Comparison of ENCODE assay signal across 12 cellular contexts in genomic region chr1:157968503-157968902, GRCh38. TPM values are rescaled to one million over a fixed set of nuclear protein-coding genes. Genes with fewer than 3 reads are reported as not detected.
DNase-seq lines count a peak whose midpoint lies in the region; ATAC-seq, FAIRE-seq and TF ChIP-seq lines count a peak whose summit lies in the region.
"Had no signal": no experiment of that assay in that cellular context is flagged by ENCODE, and none has a peak within 500 bp of the region (broad histone marks: within the 10 kb centered on the region; RNA-seq: fewer than 3 reads in every experiment).

No MANE protein-coding gene starts in this region.

- H3K4me3 ChIP-seq in Loucy (ENCODE audit: low read length, poor library complexity, severe bottlenecking) (no peak overlapping the region), ascending aorta (no peak overlapping the region), keratinocyte (ENCODE audit: control insufficient read depth in 2 of 3, extremely low read depth in 1 of 3, insufficient read depth in 2 of 3, low read depth in 1 of 3, low read length in 3 of 3) (peak overlapping the region in 2 of 3 experiments; percentile 1 to 37)
- H3K4me3 ChIP-seq: upper lobe of left lung had no signal

- H3K9me2 ChIP-seq in Loucy (replicated peaks; ENCODE audit: low read depth, low read length): no peaks in the 10 kb centered on the region

- H3K27ac ChIP-seq in ascending aorta (peak overlapping the region; percentile 32 to 55), keratinocyte (ENCODE audit: control insufficient read depth, insufficient read depth, low read length) (peak overlapping the region; percentile 95), caudate nucleus (ENCODE audit: low read depth, low read length) (no peak overlapping the region)

- peaks cover 8% of the 10 kb centered on the region for H3K4me1 ChIP-seq in Loucy (ENCODE audit: insufficient read depth, low read length, poor library complexity, severe bottlenecking)
- H3K4me1 ChIP-seq in ascending aorta: peaks cover 11 to 12% of the 10 kb centered on the region in 2 donors
- H3K4me1 ChIP-seq in keratinocyte (ENCODE audit: control insufficient read depth, extremely low read depth, insufficient read depth, low read length): peaks cover 31% of the 10 kb centered on the region

- H4K20me1 ChIP-seq in Loucy (ENCODE audit: insufficient read depth, low read length, poor library complexity, severe bottlenecking): no peaks in the 10 kb centered on the region
- no peaks in the 10 kb centered on the region for H4K20me1 ChIP-seq in keratinocyte (ENCODE audit: control insufficient read depth, extremely low read depth, insufficient read depth, low read length)

- H3K27me3 ChIP-seq in Loucy (ENCODE audit: insufficient read depth, low read length, poor library complexity, severe bottlenecking) (no peaks in the 10 kb centered on the region), ascending aorta (no peaks in the 10 kb centered on the region), keratinocyte (ENCODE audit: control insufficient read depth, extremely low read depth, insufficient read depth, low read length) (no peaks in the 10 kb centered on the region)
- H3K27me3 ChIP-seq: upper lobe of left lung had no signal

- no peaks in the 10 kb centered on the region for H3F3A ChIP-seq in Loucy (ENCODE audit: low read depth)

- H3K9me3 ChIP-seq in Loucy (ENCODE audit: insufficient read depth, low read depth, low read length): no peaks in the 10 kb centered on the region
- H3K9me3 ChIP-seq in ascending aorta: no peaks in the 10 kb centered on the region
- peaks cover 5% of the 10 kb centered on the region for H3K9me3 ChIP-seq in keratinocyte (ENCODE audit: control insufficient read depth, low read depth, low read length)
- H3K9me3 ChIP-seq: upper lobe of left lung had no signal

- in situ Hi-C loops in ACHN (cut with HindIII; ENCODE audit: low pct_ligation_motif_present, low pct_unique_long_range_greater_than_20kb, low sequenced_read_pairs): loop anchor here (25.0 kb wide), 1 partner anchor 169 kb away; a partner anchor contains a TSS

- peak; percentile 99 for FAIRE-seq in keratinocyte (lab: Jason Lieb, UNC)

- no peaks in the 10 kb centered on the region for H3K9me1 ChIP-seq in keratinocyte (ENCODE audit: control insufficient read depth, extremely low read depth, insufficient read depth, low read length)

- H3K79me2 ChIP-seq in Loucy (ENCODE audit: insufficient read depth, low read length) (no peaks in the 10 kb centered on the region), keratinocyte (ENCODE audit: control insufficient read depth, insufficient read depth, low read length) (no peaks in the 10 kb centered on the region)

- dilution Hi-C loops in keratinocyte (cut with MboI; ENCODE audit: extremely low pct_ligation_motif_present, low sequenced_read_pairs): loop anchor here (25.0 kb wide), 1 partner anchor 144 kb away; no protein-coding TSS in a partner anchor

- H2AFZ ChIP-seq in Loucy (ENCODE audit: low read length) (peak overlapping the region; percentile 32; the same call in 1 of the 2 replicates), keratinocyte (ENCODE audit: control insufficient read depth, low read length) (peak overlapping the region; percentile 91)

- H3K36me3 ChIP-seq in Loucy (ENCODE audit: insufficient read depth, low read length): no peaks in the 10 kb centered on the region
- H3K36me3 ChIP-seq in ascending aorta: no peaks in the 10 kb centered on the region
- H3K36me3 ChIP-seq in keratinocyte (ENCODE audit: control insufficient read depth in 2 of 2, extremely low read depth in 1 of 2, insufficient read depth in 2 of 2, low read length in 2 of 2): no peaks in the 10 kb centered on the region
- H3K36me3 ChIP-seq: upper lobe of left lung had no signal

- intact Hi-C loops in ascending aorta (cut with DNase I): loop anchor here (2.0 to 10.0 kb wide), 3 partner anchors 24 to 1096 kb away; partner anchors contain the start of gene KIRREL1

- H3K4me2 ChIP-seq in Loucy (ENCODE audit: low read depth, low read length, poor library complexity, severe bottlenecking) (no peak overlapping the region), keratinocyte (ENCODE audit: control insufficient read depth, extremely low read depth, insufficient read depth, low read depth, low read length) (peak overlapping the region; percentile 93)

- ATAC-seq in HG03571 (IDR thresholded peaks at IDR 0.05; ENCODE audit: unreplicated experiment): no peak

- no peak overlapping the region for H3K9ac ChIP-seq in Loucy (ENCODE audit: low read depth, low read length, poor library complexity, severe bottlenecking)
- H3K9ac ChIP-seq in keratinocyte (ENCODE audit: control insufficient read depth, extremely low read depth, insufficient read depth, low read length): peak overlapping the region; percentile 72

- DNase-seq in ACHN (peak; percentile 45), ascending aorta (ENCODE audit: low spot score in 2 of 2) (peak in 1 of 2 donors; percentile 73), keratinocyte (ENCODE audit: low read depth, low spot score) (peak; percentile 90), KG1 (lab: John Stamatoyannopoulos, UW) (no peak), caudate nucleus (lab: John Stamatoyannopoulos, UW) (no peak)
- DNase-seq in stimulated activated CD4-positive, alpha-beta T cell treated with anti-CD3 and anti-CD28 coated beads, Interleukin-4, amount 100 ng/mL, for 24 hours: no peak
- DNase-seq: activated CD8-positive, alpha-beta memory T cell treated with anti-CD3 and anti-CD28 coated beads, Interleukin-2, amount 50 U/mL, for 48 hours; CD4-positive, CD25-positive, alpha-beta regulatory T cell; stimulated activated CD4-positive, alpha-beta T cell treated with anti-CD3 and anti-CD28 coated beads, Interleukin-2, amount 100 ng/mL, for 24 hours; upper lobe of left lung had no signal

- TF ChIP-seq CTCF in Loucy (conservative IDR thresholded peaks at IDR 0.05; ENCODE audit: low read length) (no peak), ascending aorta (IDR thresholded peaks at IDR 0.05) (no peak), keratinocyte (optimal IDR thresholded peaks at IDR 0.05 in 1 of 3, IDR thresholded peaks at IDR 0.05 in 1 of 3, conservative IDR thresholded peaks at IDR 0.05 in 1 of 3; ENCODE audit: extremely low read depth in 1 of 3, insufficient read depth in 2 of 3, low read length in 3 of 3) (no peak)

RNA-seq across cellular contexts. Expression of gene KIRREL1, which starts 24.9 kb away (rescaled TPM):
- 114 TPM for total RNA-seq in ascending aorta
- 18.3 to 29.8 TPM (median 19.7 TPM) in 3 replicates for polyA plus RNA-seq in keratinocyte
- polyA plus RNA-seq in keratinocyte (2011; ENCODE audit: low read depth): 2.7 TPM
- 11.1 and 14.7 TPM in 2 replicates for polyA plus RNA-seq in keratinocyte (2011; cell fraction: cytosol; rRNA removed)
- polyA plus RNA-seq in keratinocyte (2011; cell fraction: nucleus; rRNA removed): 65.2 and 75.4 TPM in 2 replicates
- polyA plus RNA-seq in keratinocyte (2012; ENCODE audit: low replicate concordance): 11.5 and 45.7 TPM in 2 replicates
- 47.6 to 153 TPM (median 54.8 TPM) in 3 replicates for polyA minus RNA-seq in keratinocyte
- 39.5 TPM for polyA minus RNA-seq in keratinocyte (2011; cell fraction: cytosol; rRNA and poly(A)+ RNA removed)
- polyA minus RNA-seq in keratinocyte (2011; cell fraction: nucleus; rRNA and poly(A)+ RNA removed): 101 and 135 TPM in 2 replicates
- total RNA-seq: CD4-positive, CD25-positive, alpha-beta regulatory T cell had no signal
- polyA plus RNA-seq: CD4-positive, CD25-positive, alpha-beta regulatory T cell had no signal

Comparison
In these comparisons a context has a peak if more than half of its experiments do, and no peak if none do; other contexts are left out.
1. DNase-seq: peak in ACHN (single experiment) and keratinocyte (single experiment); none in KG1 (single experiment), caudate nucleus (0 of 61) and stimulated activated CD4-positive, alpha-beta T cell treated with anti-CD3 and anti-CD28 coated beads, Interleukin-4, amount 100 ng/mL, for 24 hours (single experiment).
2. H3K4me3 ChIP-seq: peak in keratinocyte (2 of 3); none in Loucy (single experiment) and ascending aorta (0 of 2).